ENCODE assay signal across 21 cellular contexts in the genomic region with DNA sequence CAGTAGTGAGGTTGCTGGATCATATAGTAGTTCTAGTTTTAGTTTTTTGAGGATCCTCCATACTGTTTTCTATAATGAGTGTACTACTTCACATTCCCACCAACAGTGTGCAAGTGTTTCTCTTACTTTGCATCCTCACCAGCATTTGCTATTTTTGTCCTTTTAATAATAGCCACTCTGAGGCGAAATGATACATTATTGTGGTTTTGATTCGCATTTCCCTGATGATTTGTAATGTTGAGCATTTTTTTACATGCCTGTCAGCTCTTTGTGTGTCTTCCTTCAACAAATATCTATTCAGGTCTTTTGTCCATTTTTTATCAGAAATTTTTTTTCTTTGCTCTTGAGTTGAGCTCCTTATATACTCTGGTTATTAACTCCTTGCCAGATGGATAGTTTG.
"Had no signal": no experiment of that assay in that cellular context is flagged by ENCODE, and none has a peak within 500 bp of the region (broad histone marks: within the 10 kb centered on the region; RNA-seq: fewer than 3 reads in every experiment).

No MANE protein-coding gene starts in this region.

- H3K9me3 ChIP-seq: neutrophil had no signal

- ATAC-seq: activated CD8-positive, alpha-beta T cell treated with anti-CD3 and anti-CD28 coated beads for 36 hours; activated naive CD4-positive, alpha-beta T cell treated with anti-CD3 and anti-CD28 coated beads, Interleukin-2, amount 50 U/mL, for 72 hours; left lobe of liver; mucosa of descending colon; natural killer cell had no signal

- H3K4me3 ChIP-seq: hepatocyte, mucosa of descending colon, transverse colon, vagina had no signal

- H3K4me1 ChIP-seq: transverse colon, vagina had no signal

- H3K27me3 ChIP-seq: hepatocyte, neutrophil, transverse colon, vagina had no signal

- H2AFZ ChIP-seq: hepatocyte had no signal

- H3K27ac ChIP-seq: hepatocyte, neutrophil, transverse colon, vagina had no signal

- H3K36me3 ChIP-seq: neutrophil, transverse colon, vagina had no signal

- H3K4me2 ChIP-seq: hepatocyte had no signal

- H3K79me2 ChIP-seq: hepatocyte had no signal

- DNase-seq: activated B cell treated with CpG ODN at 0.5 μM for 24 hours; activated CD4-positive, alpha-beta T cell treated with anti-CD3 and anti-CD28 coated beads for 48 hours; activated CD8-positive, alpha-beta memory T cell treated with anti-CD3 and anti-CD28 coated beads, Interleukin-2, amount 50 U/mL, for 4 hours; activated CD8-positive, alpha-beta T cell treated with anti-CD3 and anti-CD28 coated beads for 36 hours; activated effector memory CD4-positive, alpha-beta T cell treated with anti-CD3 and anti-CD28 coated beads, Interleukin-2, amount 50 U/mL, for 16 hours; activated T-cell treated with anti-CD3 and anti-CD28 coated beads, Interleukin-2, amount 50 U/mL, for 48 hours; cortex of kidney; effector CD8-positive, alpha-beta T cell; mucosa of descending colon; natural killer cell; posterior cingulate gyrus; retina; small intestine; stimulated activated CD4-positive, alpha-beta T cell treated with anti-CD3 and anti-CD28 coated beads, Interleukin-4, amount 100 ng/mL, for 24 hours; stimulated activated naive CD4-positive, alpha-beta T cell treated with Interleukin-2 at 50 U/mL for 16 hours; transverse colon had no signal
